In the genomic region with DNA sequence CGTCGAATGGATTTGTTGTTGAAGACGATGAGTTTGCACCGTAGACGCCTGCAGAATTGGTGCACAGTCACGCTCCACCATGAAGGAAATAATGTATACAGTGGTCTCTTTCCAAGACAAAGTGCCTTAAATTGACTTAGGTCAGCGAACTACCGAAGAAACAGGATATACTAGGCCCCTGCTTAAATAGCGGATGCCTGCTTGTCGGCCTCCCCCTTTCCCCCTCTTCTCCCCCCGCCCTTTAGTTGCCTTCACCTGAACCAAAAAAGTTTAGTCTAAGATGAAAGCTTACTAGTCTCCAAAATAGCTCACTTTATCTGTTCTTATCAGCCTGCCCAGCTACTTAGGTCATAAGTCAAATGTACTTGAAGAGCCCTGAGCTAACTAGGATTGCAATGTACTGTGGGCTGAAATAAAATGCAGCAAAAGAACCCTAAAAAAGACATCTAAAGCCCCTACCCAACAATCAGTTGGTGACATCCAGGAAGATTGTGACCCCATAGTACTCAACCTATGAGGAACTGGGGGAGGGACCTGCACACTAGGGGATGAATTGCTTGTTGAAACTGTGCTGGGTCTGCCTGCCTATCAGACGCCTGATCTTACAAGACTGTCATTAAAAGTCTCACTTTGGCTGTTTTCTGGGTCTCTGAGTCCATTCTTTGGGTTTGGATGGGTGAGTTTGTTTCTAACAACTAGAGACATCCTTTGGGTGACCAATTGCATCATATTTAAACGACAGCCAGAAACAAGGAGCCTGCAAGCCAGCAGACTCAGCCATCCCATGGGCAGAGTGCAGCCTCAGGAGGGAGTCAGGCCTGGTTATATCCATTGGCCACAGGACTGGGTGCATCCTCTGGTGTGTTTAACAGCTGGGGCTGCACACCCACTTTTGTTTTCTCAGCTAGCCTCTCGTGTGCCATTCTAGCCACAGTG, we compare ENCODE assay signal across 22 cellular contexts. TPM values are rescaled to one million over a fixed set of nuclear protein-coding genes. Genes with fewer than 3 reads are reported as not detected.
"Had no signal": no experiment of that assay in that cellular context is flagged by ENCODE, and none has a peak within 500 bp of the region (broad histone marks: within the 10 kb centered on the region; RNA-seq: fewer than 3 reads in every experiment).

No MANE protein-coding gene starts in this region.

- H3K27ac ChIP-seq: brain microvascular endothelial cell, lower lobe of right lung, skin epidermis, tibial nerve had no signal

- H3K9me3 ChIP-seq: lower lobe of right lung, prostate gland, tibial nerve had no signal

- H3K4me3 ChIP-seq: lower lobe of right lung, prostate gland, skin epidermis, tibial nerve had no signal

- H3K4me3 Mint-ChIP-seq: activated CD4-positive, alpha-beta T cell treated with anti-CD3 and anti-CD28 coated beads for 36 hours; dendritic cell treated with granulocyte-macrophage colony-stimulating factor and Interleukin-4, amounts not matched to agents 40 ng/mL and 50 ng/mL, for 4 days; mesothelial cell of epicardium; nephron progenitor cell had no signal

- H3K36me3 ChIP-seq: brain microvascular endothelial cell, lower lobe of right lung, prostate gland, tibial nerve had no signal

- H3K4me1 ChIP-seq: lower lobe of right lung, prostate gland had no signal

- ATAC-seq: left cardiac atrium, right cardiac atrium had no signal

- H3K27ac Mint-ChIP-seq: activated CD4-positive, alpha-beta T cell treated with anti-CD3 and anti-CD28 coated beads for 36 hours; dendritic cell treated with granulocyte-macrophage colony-stimulating factor and Interleukin-4, amounts not matched to agents 40 ng/mL and 50 ng/mL, for 4 days; mesothelial cell of epicardium; nephron progenitor cell had no signal

- DNase-seq: activated CD8-positive, alpha-beta memory T cell treated with anti-CD3 and anti-CD28 coated beads, Interleukin-2, amount 50 U/mL, for 48 hours; activated naive CD4-positive, alpha-beta T cell; activated naive CD8-positive, alpha-beta T cell treated with anti-CD3 and anti-CD28 coated beads, Interleukin-2, amount 10 ng/mL, durations not matched to agents 7 days and 5 days; anterior cingulate cortex; brain microvascular endothelial cell; effector memory CD4-positive, alpha-beta T cell; head of caudate nucleus; left cardiac atrium; lower lobe of right lung; nephron progenitor cell; right cardiac atrium; stimulated activated CD4-positive, alpha-beta T cell treated with anti-CD3 and anti-CD28 coated beads, Interleukin-4, amount 100 ng/mL, for 24 hours; stimulated activated naive CD4-positive, alpha-beta T cell; substantia nigra had no signal

- H3K36me3 Mint-ChIP-seq: activated naive CD8-positive, alpha-beta T cell treated with anti-CD3 and anti-CD28 coated beads, Interleukin-2, amount 10 ng/mL, durations not matched to agents 7 days and 5 days; mesothelial cell of epicardium had no signal

- H3K9me3 Mint-ChIP-seq: activated naive CD8-positive, alpha-beta T cell treated with anti-CD3 and anti-CD28 coated beads, Interleukin-2, amount 10 ng/mL, durations not matched to agents 7 days and 5 days; dendritic cell treated with granulocyte-macrophage colony-stimulating factor and Interleukin-4, amounts not matched to agents 40 ng/mL and 50 ng/mL, for 4 days; mesothelial cell of epicardium; nephron progenitor cell had no signal

RNA-seq across cellular contexts. Expression of gene ACOXL, which starts 14.5 kb away (rescaled TPM):
- total RNA-seq: activated naive CD8-positive, alpha-beta T cell treated with anti-CD3 and anti-CD28 coated beads, Interleukin-2, amount 10 ng/mL, durations not matched to agents 7 days and 5 days; fibroblast of lung; frontal cortex; right cardiac atrium had no signal
- polyA plus RNA-seq: fibroblast of lung had no signal
